23 cellular contexts compared by ENCODE assay signal in the genomic region with DNA sequence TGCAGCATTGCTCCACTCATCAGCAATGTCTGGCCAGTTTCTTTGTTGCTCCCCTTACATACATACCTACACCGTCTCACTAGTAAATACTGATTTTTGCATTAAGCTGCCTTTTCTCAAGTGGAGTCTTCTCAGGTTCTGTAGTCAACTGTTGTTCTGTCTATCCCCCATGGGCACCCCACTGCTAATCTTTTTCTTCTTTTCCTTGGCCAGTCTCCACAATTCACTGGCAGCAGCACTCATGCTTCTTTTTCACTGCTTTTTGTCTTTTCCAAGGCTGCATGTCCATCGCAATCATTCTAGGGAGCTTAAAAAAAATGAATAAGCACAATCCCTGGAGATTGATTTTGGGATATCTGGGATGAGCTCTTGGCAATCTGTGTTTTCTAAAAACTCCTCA. TPM values are rescaled to one million over a fixed set of nuclear protein-coding genes. Genes with fewer than 3 reads are reported as not detected.
DNase-seq lines count a peak whose midpoint lies in the region; ATAC-seq, FAIRE-seq and TF ChIP-seq lines count a peak whose summit lies in the region.
"Had no signal": no experiment of that assay in that cellular context is flagged by ENCODE, and none has a peak within 500 bp of the region (broad histone marks: within the 10 kb centered on the region; RNA-seq: fewer than 3 reads in every experiment).

No MANE protein-coding gene starts in this region.

- peaks cover 8% of the 10 kb centered on the region for H3K36me3 Mint-ChIP-seq in astrocyte (ENCODE audit: low read depth, unreplicated experiment)

- CTCF ChIA-PET in HEK293 (lab: Yijun Ruan, JAX) = no interaction called here

- H4K20me1 ChIP-seq in astrocyte (ENCODE audit: insufficient read depth, low read length) = peaks cover 67% of the 10 kb centered on the region

- peaks cover 27% of the 10 kb centered on the region for H3K4me1 ChIP-seq in HEK293 (ENCODE audit: control insufficient read depth, insufficient read depth, low read length)
- H3K4me1 ChIP-seq in astrocyte (ENCODE audit: insufficient read depth, low read length) = peaks cover 14% of the 10 kb centered on the region
- H3K4me1 ChIP-seq in right lobe of liver = no peaks in the 10 kb centered on the region

- H3K27ac Mint-ChIP-seq in astrocyte (ENCODE audit: unreplicated experiment) = no peak overlapping the region
- H3K27ac Mint-ChIP-seq: CD8-positive, alpha-beta T cell had no signal

- no peaks in the 10 kb centered on the region for H3K9me3 Mint-ChIP-seq in astrocyte (ENCODE audit: unreplicated experiment)
- H3K9me3 Mint-ChIP-seq: CD8-positive, alpha-beta T cell had no signal

- TF ChIP-seq CTCF in HEK293 (tag by site-specific recombination; IDR thresholded peaks at IDR 0.05) (no peak), astrocyte (IDR thresholded peaks at IDR 0.05; ENCODE audit: insufficient read depth, low read depth, low read length) (no peak), right lobe of liver (IDR thresholded peaks at IDR 0.05) (no peak)

- H3K79me2 ChIP-seq in astrocyte (ENCODE audit: insufficient read depth, low read length) = peaks cover 82% of the 10 kb centered on the region

- no peak overlapping the region for H3K4me3 Mint-ChIP-seq in astrocyte (ENCODE audit: unreplicated experiment)
- H3K4me3 Mint-ChIP-seq: CD8-positive, alpha-beta T cell had no signal

- no peak for FAIRE-seq in astrocyte (lab: Jason Lieb, UNC)
- FAIRE-seq: A549, GM12891, GM18507, H1, K562 had no signal

- 100% methylated on average over 2 of the region's 2 CpGs for WGBS in right lobe of liver (ENCODE audit: insufficient coverage, low coverage, low lambda C conversion rate, missing lambda C conversion rate)

- no peaks in the 10 kb centered on the region; a peak in 1 of 3 replicates for H3K36me3 ChIP-seq in HEK293 (ENCODE audit: control insufficient read depth in 2 of 2, insufficient read depth in 1 of 2, low read length in 2 of 2)
- no peaks in the 10 kb centered on the region for H3K36me3 ChIP-seq in astrocyte (ENCODE audit: insufficient read depth, low read length)
- no peaks in the 10 kb centered on the region for H3K36me3 ChIP-seq in right lobe of liver

- no peak overlapping the region for H2AFZ ChIP-seq in astrocyte (ENCODE audit: low read depth, low read length)
- H2AFZ ChIP-seq: PC-9 had no signal

- no peak overlapping the region for H3K9ac ChIP-seq in astrocyte (ENCODE audit: low read length)
- H3K9ac ChIP-seq: BLaER1 had no signal

- intact Hi-C loops in right lobe of liver (cut with DNase I) = no loop called here

- H3K9me3 ChIP-seq in HEK293 (ENCODE audit: control insufficient read depth, insufficient read depth, low read depth, low read length) (no peaks in the 10 kb centered on the region), astrocyte (ENCODE audit: insufficient read depth, low read depth, low read length) (no peaks in the 10 kb centered on the region), right lobe of liver (no peaks in the 10 kb centered on the region)
- H3K9me3 ChIP-seq: A549 had no signal

- H3K4me2 ChIP-seq in astrocyte (ENCODE audit: low read length) = peak overlapping the region; percentile 2
- H3K4me2 ChIP-seq: A549, BLaER1, PC-9 had no signal

- no peaks in the 10 kb centered on the region for H3K27me3 ChIP-seq in astrocyte (ENCODE audit: insufficient read depth, low read length)
- no peaks in the 10 kb centered on the region for H3K27me3 ChIP-seq in right lobe of liver
- H3K27me3 ChIP-seq: BLaER1 had no signal

- POLR2A ChIA-PET in HEK293 (lab: Yijun Ruan, JAX) = no interaction called here

- ATAC-seq in right lobe of liver = no peak
- no peak for ATAC-seq in HG02852 (IDR thresholded peaks at IDR 0.05; ENCODE audit: unreplicated experiment)
- ATAC-seq: A549; CD8-positive, alpha-beta T cell had no signal

- no peak overlapping the region for H3K27ac ChIP-seq in HEK293 (ENCODE audit: extremely low read depth, low read depth, low read length)
- H3K27ac ChIP-seq in astrocyte (ENCODE audit: low read depth, low read length) = no peak overlapping the region
- H3K27ac ChIP-seq in right lobe of liver = no peak overlapping the region
- H3K27ac ChIP-seq: A549, BLaER1, PC-9, RWPE1 had no signal

- TF ChIP-seq POLR2A in right lobe of liver (IDR thresholded peaks at IDR 0.05) = no peak

- no peak overlapping the region for H3K4me3 ChIP-seq in HEK293 (ENCODE audit: low read depth, low read length)
- H3K4me3 ChIP-seq in astrocyte (ENCODE audit: insufficient read depth, low read depth, low read length) = no peak overlapping the region
- H3K4me3 ChIP-seq in right lobe of liver = no peak overlapping the region
- H3K4me3 ChIP-seq: A549, BLaER1, K562, PC-9 had no signal

- no peaks in the 10 kb centered on the region for H3K27me3 Mint-ChIP-seq in astrocyte (ENCODE audit: low read depth, unreplicated experiment)

- peaks cover 7% of the 10 kb centered on the region for H3K4me1 Mint-ChIP-seq in astrocyte (ENCODE audit: low read depth, unreplicated experiment)

- DNase-seq in astrocyte (ENCODE audit: low read depth) (peak; percentile 27), fibroblast of peridontal ligament (ENCODE audit: extremely low read depth) (peak; percentile 49), pons (ENCODE audit: low spot score) (peak; percentile 55), GDM1 (lab: John Stamatoyannopoulos, UW) (no peak), right lobe of liver (no peak)
- DNase-seq: Calu3; CD8-positive, alpha-beta T cell; EL; NCI-H1105 treated with DMSO at 0.1 percent for 48 hours; NCI-H187; NCI-H2107; NCI-H226; NCI-H524 treated with DMSO at 0.1 percent for 48 hours; PC-9 had no signal

TF ChIP-seq in HEK293, 187 proteins besides CTCF, POLR2A, EP300 and RAD21:
- TF ChIP-seq, protein P1, sequence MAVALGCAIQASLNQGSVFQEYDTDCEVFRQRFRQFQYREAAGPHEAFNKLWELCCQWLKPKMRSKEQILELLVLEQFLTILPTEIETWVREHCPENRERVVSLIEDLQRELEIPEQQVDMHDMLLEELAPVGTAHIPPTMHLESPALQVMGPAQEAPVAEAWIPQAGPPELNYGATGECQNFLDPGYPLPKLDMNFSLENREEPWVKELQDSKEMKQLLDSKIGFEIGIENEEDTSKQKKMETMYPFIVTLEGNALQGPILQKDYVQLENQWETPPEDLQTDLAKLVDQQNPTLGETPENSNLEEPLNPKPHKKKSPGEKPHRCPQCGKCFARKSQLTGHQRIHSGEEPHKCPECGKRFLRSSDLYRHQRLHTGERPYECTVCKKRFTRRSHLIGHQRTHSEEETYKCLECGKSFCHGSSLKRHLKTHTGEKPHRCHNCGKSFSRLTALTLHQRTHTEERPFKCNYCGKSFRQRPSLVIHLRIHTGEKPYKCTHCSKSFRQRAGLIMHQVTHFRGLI (tag by site-specific recombination; IDR thresholded peaks at IDR 0.05) = no peak
- TF ChIP-seq ZBTB17 (tag by site-specific recombination; IDR thresholded peaks at IDR 0.05) (peak; percentile 23; the same call in 1 of the 2 replicates), ZFHX2 (tag by site-specific recombination; conservative IDR thresholded peaks at IDR 0.05) (no peak), IKZF3 (tag by site-specific recombination; IDR thresholded peaks at IDR 0.05) (0 out of 2 replicates have a peak, but pooled peaks have one; percentile 13)

RNA-seq across cellular contexts. Expression of a gene that starts 10.3 kb away (rescaled TPM):
- total RNA-seq in astrocyte (not detected in 2 replicates), right lobe of liver (under 1 TPM in 1 of 6 experiments, not detected in 5; 0.12 TPM)
- total RNA-seq: Calu3; CD8-positive, alpha-beta T cell; H1; PC-9 had no signal

RNA-seq across cellular contexts. Expression of a gene that starts 28.2 kb away (rescaled TPM):
- 23.7 and 24.2 TPM in 2 replicates for total RNA-seq in astrocyte
- total RNA-seq in right lobe of liver = 1 to 10 TPM; 6.4 to 9.5 (median 7.6) TPM

Comparison
In these comparisons a context has a peak if more than half of its experiments do, and no peak if none do; other contexts are left out.
1. DNase-seq: peak in astrocyte (single experiment), fibroblast of peridontal ligament (single experiment) and pons (single experiment); none in GDM1 (single experiment) and right lobe of liver (0 of 3).